In the genomic region with DNA sequence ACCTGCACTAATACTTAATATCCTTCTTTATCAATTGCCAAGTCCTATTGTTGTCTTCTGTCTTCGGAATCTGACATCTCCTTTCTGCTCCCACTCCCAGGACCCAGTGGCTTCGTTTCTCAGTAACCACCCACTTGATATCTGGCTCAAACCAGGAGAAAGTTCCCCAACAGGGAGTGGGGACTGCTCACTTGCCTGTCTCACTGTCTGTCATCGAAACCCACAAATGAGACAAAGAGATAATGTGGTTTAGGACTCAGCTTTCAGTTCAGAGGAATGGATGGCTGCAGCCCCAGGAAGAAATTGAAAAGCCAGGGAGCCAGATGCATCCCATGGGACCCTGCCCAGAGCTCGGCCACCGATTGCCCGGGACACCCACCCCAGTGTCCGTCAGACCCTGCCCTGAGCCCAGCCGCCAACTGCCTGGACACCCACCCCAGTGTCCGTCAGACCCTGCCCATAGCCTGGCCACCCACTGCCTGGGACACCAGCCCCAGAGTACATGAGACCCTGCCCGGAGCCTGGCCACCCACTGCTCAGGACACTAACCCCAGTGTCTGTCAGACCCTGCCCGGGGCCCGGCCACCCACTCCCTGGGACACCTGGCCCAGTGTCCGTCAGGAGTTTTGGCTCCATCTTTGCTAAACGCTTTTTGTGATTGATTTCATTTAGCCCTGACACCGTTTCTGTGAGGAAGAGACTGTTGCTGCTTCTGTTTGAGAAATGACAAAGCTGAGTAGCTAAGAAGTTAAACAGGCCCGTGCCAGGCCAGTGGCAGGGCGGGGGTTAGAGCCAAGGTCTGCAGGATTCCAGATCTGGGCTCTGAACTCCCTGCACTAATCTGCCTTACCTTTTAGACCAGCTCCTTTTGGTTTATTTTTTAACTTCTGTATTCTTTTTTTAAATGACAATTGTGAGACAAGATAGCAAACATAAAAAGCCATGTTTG, we compare ENCODE assay signal across 11 cellular contexts.
DNase-seq lines count a peak whose midpoint lies in the region; ATAC-seq and TF ChIP-seq lines count a peak whose summit lies in the region.
"Had no signal": no experiment of that assay in that cellular context is flagged by ENCODE, and none has a peak within 500 bp of the region (broad histone marks: within the 10 kb centered on the region; RNA-seq: fewer than 3 reads in every experiment).

No MANE protein-coding gene starts in this region.

- H3K27ac ChIP-seq in mammary epithelial cell (ENCODE audit: insufficient read depth, low read depth, low read length) (peak overlapping the region; percentile 59), colonic mucosa (no peak overlapping the region)

- no peaks in the 10 kb centered on the region for H4K20me1 ChIP-seq in mammary epithelial cell (ENCODE audit: insufficient read depth, low read length)

- H3K27me3 ChIP-seq in mammary epithelial cell (ENCODE audit: insufficient read depth, low read length) (no peaks in the 10 kb centered on the region), colonic mucosa (no peaks in the 10 kb centered on the region)

- TF ChIP-seq CTCF in mammary epithelial cell (conservative IDR thresholded peaks at IDR 0.05 in 1 of 2, IDR thresholded peaks at IDR 0.05 in 1 of 2; ENCODE audit: extremely low read depth in 1 of 2, insufficient read depth in 1 of 2, low read depth in 1 of 2, low read length in 2 of 2) (no peak), colonic mucosa (IDR thresholded peaks at IDR 0.05) (no peak)

- H3K27ac Mint-ChIP-seq in activated naive CD4-positive, alpha-beta T cell treated with anti-CD3 and anti-CD28 coated beads, Interleukin-2, amount 50 U/mL, for 72 hours, result peak overlapping the region in 1 of 2 donors; percentile 67
- H3K27ac Mint-ChIP-seq in activated naive CD4-positive, alpha-beta T cell treated with anti-CD3 and anti-CD28 coated beads for 36 hours, result no peak overlapping the region
- no peak overlapping the region for H3K27ac Mint-ChIP-seq in stimulated activated memory B cell treated with anti-CD40 and anti-IgM and Interleukin-4, amounts not matched to agents 10 μg/mL and 1 μg/mL and 100 μg/mL, for 72 hours
- H3K27ac Mint-ChIP-seq: activated naive CD4-positive, alpha-beta T cell treated with anti-CD3 and anti-CD28 coated beads, Interleukin-2, amount 50 U/mL, for 24 hours had no signal

- 61% methylated on average over 12 of the region's 17 CpGs for WGBS in mammary epithelial cell (ENCODE audit: low coverage, missing lambda C conversion rate)

- BruUV-seq in mammary epithelial cell (replicated peaks; lab: Mats Ljungman, UMichigan), result no TSS peak

- no peak for DNase-seq in activated naive CD4-positive, alpha-beta T cell treated with anti-CD3 and anti-CD28 coated beads, Interleukin-2, amount 50 U/mL, for 72 hours (ENCODE audit: low spot score in 2 of 2)
- DNase-seq in activated naive CD4-positive, alpha-beta T cell treated with anti-CD3 and anti-CD28 coated beads for 36 hours, result no peak
- DNase-seq in M059J (ENCODE audit: low read depth), result peak; percentile 48
- DNase-seq in mammary epithelial cell, result peak; percentile 31
- no peak for DNase-seq in colonic mucosa
- DNase-seq in H4 (ENCODE audit: low spot score), result no peak
- DNase-seq in NCI-H2196 (lab: John Stamatoyannopoulos, UW; ENCODE audit: unreplicated experiment), result no peak
- DNase-seq: Calu3 had no signal

- H3K36me3 Mint-ChIP-seq in activated naive CD4-positive, alpha-beta T cell treated with anti-CD3 and anti-CD28 coated beads, Interleukin-2, amount 50 U/mL, for 72 hours, result no peaks in the 10 kb centered on the region
- no peaks in the 10 kb centered on the region for H3K36me3 Mint-ChIP-seq in activated naive CD4-positive, alpha-beta T cell treated with anti-CD3 and anti-CD28 coated beads for 36 hours (ENCODE audit: low read depth)
- H3K36me3 Mint-ChIP-seq in stimulated activated memory B cell treated with anti-CD40 and anti-IgM and Interleukin-4, amounts not matched to agents 10 μg/mL and 1 μg/mL and 100 μg/mL, for 72 hours, result no peaks in the 10 kb centered on the region
- H3K36me3 Mint-ChIP-seq: activated naive CD4-positive, alpha-beta T cell treated with anti-CD3 and anti-CD28 coated beads, Interleukin-2, amount 50 U/mL, for 24 hours had no signal

- intact Hi-C loops in activated naive CD4-positive, alpha-beta T cell treated with anti-CD3 and anti-CD28 coated beads for 36 hours (cut with micrococcal nuclease), result no loop called here
- intact Hi-C loops in mammary epithelial cell (cut with micrococcal nuclease), result loop anchor here (5.0 to 10.0 kb wide), 2 partner anchors 132 to 570 kb away; a partner anchor contains a TSS
- intact Hi-C loops in colonic mucosa (cut with DNase I), result no loop called here

- H3K36me3 ChIP-seq in mammary epithelial cell (ENCODE audit: insufficient read depth, low read length) (no peaks in the 10 kb centered on the region), colonic mucosa (no peaks in the 10 kb centered on the region)

- H3K9me3 ChIP-seq in mammary epithelial cell (replicated peaks; ENCODE audit: insufficient read depth, low read length) (no peaks in the 10 kb centered on the region), colonic mucosa (no peaks in the 10 kb centered on the region)

- H3K4me3 Mint-ChIP-seq in activated naive CD4-positive, alpha-beta T cell treated with anti-CD3 and anti-CD28 coated beads for 36 hours, result no peak overlapping the region
- no peak overlapping the region for H3K4me3 Mint-ChIP-seq in stimulated activated memory B cell treated with anti-CD40 and anti-IgM and Interleukin-4, amounts not matched to agents 10 μg/mL and 1 μg/mL and 100 μg/mL, for 72 hours
- H3K4me3 Mint-ChIP-seq: activated naive CD4-positive, alpha-beta T cell treated with anti-CD3 and anti-CD28 coated beads, Interleukin-2, amount 50 U/mL, for 24 hours had no signal

- dilution Hi-C loops in mammary epithelial cell (cut with HindIII; ENCODE audit: low sequenced_read_pairs), result no loop called here

- H2AFZ ChIP-seq in mammary epithelial cell (ENCODE audit: low read depth, low read length), result peak overlapping the region; percentile 71

- no peaks in the 10 kb centered on the region for H3K4me1 Mint-ChIP-seq in activated naive CD4-positive, alpha-beta T cell treated with anti-CD3 and anti-CD28 coated beads for 36 hours (ENCODE audit: low read depth)
- H3K4me1 Mint-ChIP-seq in stimulated activated memory B cell treated with anti-CD40 and anti-IgM and Interleukin-4, amounts not matched to agents 10 μg/mL and 1 μg/mL and 100 μg/mL, for 72 hours, result no peaks in the 10 kb centered on the region
- H3K4me1 Mint-ChIP-seq: activated naive CD4-positive, alpha-beta T cell treated with anti-CD3 and anti-CD28 coated beads, Interleukin-2, amount 50 U/mL, for 24 hours had no signal

- no peaks in the 10 kb centered on the region for H3K27me3 Mint-ChIP-seq in activated naive CD4-positive, alpha-beta T cell treated with anti-CD3 and anti-CD28 coated beads for 36 hours (ENCODE audit: low read depth)
- H3K27me3 Mint-ChIP-seq in stimulated activated memory B cell treated with anti-CD40 and anti-IgM and Interleukin-4, amounts not matched to agents 10 μg/mL and 1 μg/mL and 100 μg/mL, for 72 hours, result no peaks in the 10 kb centered on the region

- in situ Hi-C loops in mammary epithelial cell (cut with MboI; ENCODE audit: low sequenced_read_pairs in 2 of 2), result no loop called here

- H3K79me2 ChIP-seq in mammary epithelial cell (ENCODE audit: insufficient read depth, low read length), result no peaks in the 10 kb centered on the region

- H3K9me3 Mint-ChIP-seq in activated naive CD4-positive, alpha-beta T cell treated with anti-CD3 and anti-CD28 coated beads, Interleukin-2, amount 50 U/mL, for 72 hours, result no peaks in the 10 kb centered on the region
- peaks cover 2% of the 10 kb centered on the region for H3K9me3 Mint-ChIP-seq in activated naive CD4-positive, alpha-beta T cell treated with anti-CD3 and anti-CD28 coated beads for 36 hours
- H3K9me3 Mint-ChIP-seq in stimulated activated memory B cell treated with anti-CD40 and anti-IgM and Interleukin-4, amounts not matched to agents 10 μg/mL and 1 μg/mL and 100 μg/mL, for 72 hours, result no peaks in the 10 kb centered on the region

- CTCF ChIA-PET in activated naive CD4-positive, alpha-beta T cell treated with anti-CD3 and anti-CD28 coated beads for 36 hours (lab: Charles Lee), result no interaction called here
- CTCF ChIA-PET in mammary epithelial cell (lab: Charles Lee; ENCODE audit: low non-redundant PET), result interaction anchor here (0.6 kb wide), 1 partner anchor 568 kb away, joined by 6 read pairs; a partner anchor contains a TSS

- H3K4me1 ChIP-seq in mammary epithelial cell (ENCODE audit: insufficient read depth, low read length) (peaks cover 28% of the 10 kb centered on the region), colonic mucosa (no peaks in the 10 kb centered on the region)

- H3K9ac ChIP-seq in mammary epithelial cell (ENCODE audit: insufficient read depth, low read length) (no peak overlapping the region), colonic mucosa (ENCODE audit: low read depth in 2 of 2, low read length in 2 of 2) (no peak overlapping the region)

- H3K4me3 ChIP-seq in mammary epithelial cell (replicated peaks in 1 of 3; ENCODE audit: insufficient read depth in 1 of 3, low read depth in 2 of 3, low read length in 3 of 3) (no peak overlapping the region), colonic mucosa (no peak overlapping the region)

- peak overlapping the region; percentile 44 for H3K4me2 ChIP-seq in mammary epithelial cell (ENCODE audit: insufficient read depth, low read depth, low read length)

- ATAC-seq in activated naive CD4-positive, alpha-beta T cell treated with anti-CD3 and anti-CD28 coated beads, Interleukin-2, amount 50 U/mL, for 72 hours, result peak; percentile 27 to 47
- peak; percentile 48 for ATAC-seq in stimulated activated memory B cell treated with anti-CD40 and anti-IgM and Interleukin-4, amounts not matched to agents 10 μg/mL and 1 μg/mL and 100 μg/mL, for 72 hours
- ATAC-seq: Panc1 had no signal

Comparison
In these comparisons a context has a peak if more than half of its experiments do, and no peak if none do; other contexts are left out.
1. DNase-seq: peak in M059J (single experiment) and mammary epithelial cell (single experiment); none in activated naive CD4-positive, alpha-beta T cell treated with anti-CD3 and anti-CD28 coated beads, Interleukin-2, amount 50 U/mL, for 72 hours (0 of 2), activated naive CD4-positive, alpha-beta T cell treated with anti-CD3 and anti-CD28 coated beads for 36 hours (single experiment), colonic mucosa (single experiment), H4 (single experiment) and NCI-H2196 (single experiment).